Comparison of ENCODE assay signal across 18 cellular contexts in genomic region chr12:45401008-45401407, GRCh38.
"Had no signal": no experiment of that assay in that cellular context is flagged by ENCODE, and none has a peak within 500 bp of the region (broad histone marks: within the 10 kb centered on the region; RNA-seq: fewer than 3 reads in every experiment).

No MANE protein-coding gene starts in this region.

- H3K4me1 ChIP-seq: tibial nerve had no signal

- DNase-seq: activated CD4-positive, alpha-beta memory T cell treated with anti-CD3 and anti-CD28 coated beads, Interleukin-2, amount 10 ng/mL, durations not matched to agents 7 days and 5 days; activated effector memory CD4-positive, alpha-beta T cell treated with anti-CD3 and anti-CD28 coated beads, Interleukin-2, amount 50 U/mL, for 16 hours; activated T-cell treated with anti-CD3 and anti-CD28 coated beads, Interleukin-2, amount 50 U/mL, for 48 hours; hypothalamus; kidney; mesenchymal stem cell; natural killer cell; posterior cingulate gyrus; stimulated activated CD4-positive, alpha-beta T cell treated with anti-CD3 and anti-CD28 coated beads, Interleukin-15, amount 100 ng/mL, for 24 hours; stimulated activated CD4-positive, alpha-beta T cell treated with anti-CD3 and anti-CD28 coated beads, Interleukin-4, amount 100 ng/mL, for 1 hour; stimulated activated naive B cell treated with anti-CD40 and anti-IgM and Interleukin-4, amounts not matched to agents 10 μg/mL and 1 μg/mL and 100 μg/mL, for 72 hours; T1000 had no signal

- ATAC-seq: activated naive CD4-positive, alpha-beta T cell treated with anti-CD3 and anti-CD28 coated beads, Interleukin-2, amount 50 U/mL, for 72 hours; natural killer cell; stimulated activated naive B cell treated with anti-CD40 and anti-IgM and Interleukin-4, amounts not matched to agents 10 μg/mL and 1 μg/mL and 100 μg/mL, for 72 hours had no signal

- H3K27me3 ChIP-seq: esophagus muscularis mucosa, tibial nerve had no signal

- H3K27ac ChIP-seq: coronary artery, skin epidermis, tibial nerve had no signal

- H3K27me3 Mint-ChIP-seq: activated CD4-positive, alpha-beta memory T cell treated with anti-CD3 and anti-CD28 coated beads, Interleukin-2, amount 10 ng/mL, durations not matched to agents 7 days and 5 days; central memory CD8-positive, alpha-beta T cell; stimulated activated naive B cell treated with anti-CD40 and anti-IgM and Interleukin-4, amounts not matched to agents 10 μg/mL and 1 μg/mL and 100 μg/mL, for 72 hours had no signal

- H3K4me3 Mint-ChIP-seq: activated CD4-positive, alpha-beta memory T cell treated with anti-CD3 and anti-CD28 coated beads, Interleukin-2, amount 10 ng/mL, durations not matched to agents 7 days and 5 days; central memory CD8-positive, alpha-beta T cell; natural killer cell; stimulated activated naive B cell treated with anti-CD40 and anti-IgM and Interleukin-4, amounts not matched to agents 10 μg/mL and 1 μg/mL and 100 μg/mL, for 72 hours had no signal

- H3K4me3 ChIP-seq: coronary artery, esophagus muscularis mucosa, skin epidermis, tibial nerve had no signal

- H3K9me3 ChIP-seq: esophagus muscularis mucosa had no signal

- H3K9me3 Mint-ChIP-seq: activated CD4-positive, alpha-beta memory T cell treated with anti-CD3 and anti-CD28 coated beads, Interleukin-2, amount 10 ng/mL, durations not matched to agents 7 days and 5 days; activated naive CD4-positive, alpha-beta T cell treated with anti-CD3 and anti-CD28 coated beads, Interleukin-2, amount 50 U/mL, for 72 hours had no signal

- H3K4me1 Mint-ChIP-seq: activated CD4-positive, alpha-beta memory T cell treated with anti-CD3 and anti-CD28 coated beads, Interleukin-2, amount 10 ng/mL, durations not matched to agents 7 days and 5 days; central memory CD8-positive, alpha-beta T cell; natural killer cell; stimulated activated naive B cell treated with anti-CD40 and anti-IgM and Interleukin-4, amounts not matched to agents 10 μg/mL and 1 μg/mL and 100 μg/mL, for 72 hours had no signal

- H3K27ac Mint-ChIP-seq: activated CD4-positive, alpha-beta memory T cell treated with anti-CD3 and anti-CD28 coated beads, Interleukin-2, amount 10 ng/mL, durations not matched to agents 7 days and 5 days had no signal
